In genomic region chr10:129305046-129305445, GRCh38 we compare ENCODE assay signal across 27 cellular contexts.
"Had no signal": no experiment of that assay in that cellular context is flagged by ENCODE, and none has a peak within 500 bp of the region (broad histone marks: within the 10 kb centered on the region; RNA-seq: fewer than 3 reads in every experiment).

No MANE protein-coding gene starts in this region.

- H3K4me1 Mint-ChIP-seq: T-cell had no signal

- DNase-seq: activated CD4-positive, alpha-beta T cell treated with anti-CD3 and anti-CD28 coated beads for 1 hour; activated CD4-positive, alpha-beta T cell treated with anti-CD3 and anti-CD28 coated beads, Interleukin-2, amount 50 U/mL, for 1 hour; activated CD8-positive, alpha-beta T cell treated with anti-CD3 and anti-CD28 coated beads, Interleukin-2, amount 10 ng/mL, durations not matched to agents 7 days and 5 days; adrenal gland; cortex of kidney; effector CD4-positive, alpha-beta T cell; heart left ventricle; kidney; pancreas; psoas muscle; right cardiac atrium; stimulated activated CD4-positive, alpha-beta T cell treated with anti-CD3 and anti-CD28 coated beads, Interleukin-12 subunit alpha, Interleukin-12 subunit beta, amount 100 ng/mL, for 4 hours; stimulated activated CD4-positive, alpha-beta T cell treated with anti-CD3 and anti-CD28 coated beads, Interleukin-4, amount 100 ng/mL, for 4 hours; substantia nigra; T-cell; thyroid gland had no signal

- FAIRE-seq: astrocyte, endometrium had no signal

- H3K4me3 ChIP-seq: adrenal gland, gastroesophageal sphincter, heart left ventricle, lung, pancreas, psoas muscle, thyroid gland had no signal

- H3K27ac ChIP-seq: adrenal gland, gastroesophageal sphincter, neutrophil, pancreas, psoas muscle, thyroid gland had no signal

- H3K4me1 ChIP-seq: adrenal gland, gastroesophageal sphincter, pancreas, thyroid gland had no signal

- H3K27ac Mint-ChIP-seq: activated CD8-positive, alpha-beta T cell treated with anti-CD3 and anti-CD28 coated beads, Interleukin-2, amount 10 ng/mL, durations not matched to agents 7 days and 5 days; activated naive CD4-positive, alpha-beta T cell treated with anti-CD3 and anti-CD28 coated beads, Interleukin-2, amount 50 U/mL, for 72 hours; natural killer cell treated with Interleukin-12 subunit alpha and Interleukin-12 subunit beta and Interleukin-15 and Interleukin-18, amount 100 ng/mL, for 72 hours; stimulated activated naive CD8-positive, alpha-beta T cell treated with anti-CD3 and anti-CD28 coated beads, Interleukin-15, Interleukin-2, amounts not matched to agents 100 ng/mL and 50 ng/mL, for 24 hours; T-cell; T-helper 2 cell treated with Interferon-gamma antibody and Interleukin-4, amounts not matched to agents 5 μg/mL and 100 μg/mL, for 36 hours had no signal

- H3K36me3 ChIP-seq: adrenal gland, gastroesophageal sphincter, heart left ventricle, neutrophil, pancreas, thyroid gland had no signal

- ATAC-seq: activated CD8-positive, alpha-beta T cell treated with anti-CD3 and anti-CD28 coated beads, Interleukin-2, amount 10 ng/mL, durations not matched to agents 7 days and 5 days; activated naive CD4-positive, alpha-beta T cell treated with anti-CD3 and anti-CD28 coated beads, Interleukin-2, amount 50 U/mL, for 72 hours; esophagus mucosa; gastroesophageal sphincter; heart left ventricle; left lobe of liver; natural killer cell treated with Interleukin-12 subunit alpha and Interleukin-12 subunit beta and Interleukin-15 and Interleukin-18, amount 100 ng/mL, for 72 hours; pancreas; psoas muscle; right cardiac atrium; T-cell had no signal

- H3K4me3 Mint-ChIP-seq: activated CD8-positive, alpha-beta T cell treated with anti-CD3 and anti-CD28 coated beads, Interleukin-2, amount 10 ng/mL, durations not matched to agents 7 days and 5 days; natural killer cell treated with Interleukin-12 subunit alpha and Interleukin-12 subunit beta and Interleukin-15 and Interleukin-18, amount 100 ng/mL, for 72 hours; stimulated activated naive CD8-positive, alpha-beta T cell treated with anti-CD3 and anti-CD28 coated beads, Interleukin-15, Interleukin-2, amounts not matched to agents 100 ng/mL and 50 ng/mL, for 24 hours; T-cell; T-helper 2 cell treated with Interferon-gamma antibody and Interleukin-4, amounts not matched to agents 5 μg/mL and 100 μg/mL, for 36 hours had no signal

- H3K9me3 Mint-ChIP-seq: activated naive CD4-positive, alpha-beta T cell treated with anti-CD3 and anti-CD28 coated beads, Interleukin-2, amount 50 U/mL, for 72 hours; natural killer cell treated with Interleukin-12 subunit alpha and Interleukin-12 subunit beta and Interleukin-15 and Interleukin-18, amount 100 ng/mL, for 72 hours; stimulated activated naive CD8-positive, alpha-beta T cell treated with anti-CD3 and anti-CD28 coated beads, Interleukin-15, Interleukin-2, amounts not matched to agents 100 ng/mL and 50 ng/mL, for 24 hours; T-cell; T-helper 2 cell treated with Interferon-gamma antibody and Interleukin-4, amounts not matched to agents 5 μg/mL and 100 μg/mL, for 36 hours had no signal

- H3K9me3 ChIP-seq: adrenal gland, neutrophil, pancreas, thyroid gland had no signal

- H3K27me3 ChIP-seq: adrenal gland, heart left ventricle, neutrophil, thyroid gland had no signal

- H3K36me3 Mint-ChIP-seq: activated naive CD4-positive, alpha-beta T cell treated with anti-CD3 and anti-CD28 coated beads, Interleukin-2, amount 50 U/mL, for 72 hours; natural killer cell treated with Interleukin-12 subunit alpha and Interleukin-12 subunit beta and Interleukin-15 and Interleukin-18, amount 100 ng/mL, for 72 hours; T-cell had no signal
